ENCODE assay signal across 9 cellular contexts in the genomic region with DNA sequence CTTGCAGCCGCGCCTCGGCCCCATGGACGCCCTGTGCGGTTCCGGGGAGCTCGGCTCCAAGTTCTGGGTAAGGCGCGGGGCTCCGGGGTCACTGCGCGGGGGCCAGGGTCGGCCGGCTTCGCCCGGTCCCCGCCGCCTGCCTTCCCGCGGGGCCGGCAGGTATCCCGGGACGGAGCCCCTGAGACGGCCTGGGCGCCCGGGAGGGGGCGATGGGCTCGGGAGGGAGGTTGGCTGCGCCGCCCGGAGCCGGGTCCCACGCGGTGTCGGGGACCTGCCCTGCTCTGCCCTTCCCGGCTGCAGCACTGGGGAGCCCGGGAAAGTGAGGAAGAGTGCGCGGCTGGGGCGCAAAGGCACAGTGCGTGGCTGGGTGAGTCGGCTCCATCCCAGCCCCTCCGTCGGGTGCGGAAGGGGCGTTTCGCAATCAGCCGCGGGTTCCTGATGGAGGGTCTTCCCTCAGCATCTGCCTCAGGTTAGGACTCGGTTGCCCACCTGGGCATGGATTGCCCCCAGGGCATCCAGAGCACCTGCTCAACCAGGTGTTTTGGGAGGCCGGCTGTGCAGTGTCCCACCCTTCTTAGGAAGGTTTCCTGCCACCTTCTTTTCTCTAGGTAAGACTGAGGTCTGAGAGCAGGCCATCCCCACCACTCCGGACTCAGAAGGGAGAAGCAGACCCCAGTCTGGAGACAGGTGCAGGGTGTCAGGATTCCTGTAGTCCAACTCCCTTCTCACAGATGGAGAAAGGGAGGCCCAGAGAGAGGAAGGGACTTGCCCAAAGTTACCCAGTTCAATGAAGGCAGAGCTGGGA.
DNase-seq lines count a peak whose midpoint lies in the region; ATAC-seq and TF ChIP-seq lines count a peak whose summit lies in the region.
"Had no signal": no experiment of that assay in that cellular context is flagged by ENCODE, and none has a peak within 500 bp of the region (broad histone marks: within the 10 kb centered on the region; RNA-seq: fewer than 3 reads in every experiment).

No MANE protein-coding gene starts in this region.

- no peaks in the 10 kb centered on the region for H3K36me3 Mint-ChIP-seq in activated T-cell treated with anti-CD3 and anti-CD28 coated beads, Interleukin-2, amount 50 U/mL, for 24 hours (ENCODE audit: low read depth)

- H3K4me1 Mint-ChIP-seq in activated T-cell treated with anti-CD3 and anti-CD28 coated beads, Interleukin-2, amount 50 U/mL, for 24 hours (ENCODE audit: low read depth), result no peaks in the 10 kb centered on the region

- DNase-seq in HuH-7 (ENCODE audit: low spot score), result peak; percentile 66
- no peak for DNase-seq in epithelial cell of esophagus (ENCODE audit: low read depth)
- no peak for DNase-seq in NAMALWA (ENCODE audit: low spot score)
- DNase-seq in activated T-cell treated with anti-CD3 and anti-CD28 coated beads, Interleukin-2, amount 50 U/mL, for 24 hours, result no peak

- peak overlapping the region; percentile 7; the same call in 1 of the 2 replicates for H3K27ac ChIP-seq in ACC112 (ENCODE audit: low read depth, low read length)
- H3K27ac ChIP-seq in muscle layer of duodenum (ENCODE audit: low read length), result peak overlapping the region; percentile 28

- H3K4me1 ChIP-seq in ACC112 (ENCODE audit: control insufficient read depth, insufficient read depth, low read length, unreplicated experiment) (peaks cover 53% of the 10 kb centered on the region), muscle layer of duodenum (ENCODE audit: control insufficient read depth in 1 of 2, insufficient read depth in 2 of 2, low read length in 2 of 2) (peaks cover 14 to 23% of the 10 kb centered on the region in 2 donors)

- H2AFZ ChIP-seq in ACC112 (ENCODE audit: low read length, unreplicated experiment), result peak overlapping the region; percentile 58

- no peak for TF ChIP-seq CTCF in epithelial cell of esophagus (IDR thresholded peaks at IDR 0.05; ENCODE audit: insufficient read depth, low read depth, low read length, missing control alignments)

- H3K79me2 ChIP-seq in ACC112 (ENCODE audit: control insufficient read depth, insufficient read depth, low read length, unreplicated experiment), result peaks cover 35% of the 10 kb centered on the region

- no peak overlapping the region for H3K4me3 Mint-ChIP-seq in activated T-cell treated with anti-CD3 and anti-CD28 coated beads, Interleukin-2, amount 50 U/mL, for 24 hours
- H3K4me3 Mint-ChIP-seq: neural crest cell had no signal

- ATAC-seq in HG02678 (IDR thresholded peaks at IDR 0.05; ENCODE audit: unreplicated experiment) (no peak), HG03097 (IDR thresholded peaks at IDR 0.05; ENCODE audit: low FRiP score, unreplicated experiment) (no peak)

- H3K27me3 ChIP-seq in ACC112 (ENCODE audit: insufficient read depth, low read length), result no peaks in the 10 kb centered on the region
- peaks cover 11% of the 10 kb centered on the region for H3K27me3 ChIP-seq in muscle layer of duodenum (ENCODE audit: low read depth, low read length)

- no peak overlapping the region for H3K27ac Mint-ChIP-seq in activated T-cell treated with anti-CD3 and anti-CD28 coated beads, Interleukin-2, amount 50 U/mL, for 24 hours

- no peaks in the 10 kb centered on the region for H3K9me3 Mint-ChIP-seq in activated T-cell treated with anti-CD3 and anti-CD28 coated beads, Interleukin-2, amount 50 U/mL, for 24 hours
- H3K9me3 Mint-ChIP-seq: neural crest cell had no signal

- H3K27me3 Mint-ChIP-seq in activated T-cell treated with anti-CD3 and anti-CD28 coated beads, Interleukin-2, amount 50 U/mL, for 24 hours, result peaks cover 87% of the 10 kb centered on the region

- H3K9me3 ChIP-seq in muscle layer of duodenum (ENCODE audit: control insufficient read depth in 1 of 2, low read length in 2 of 2), result no peaks in the 10 kb centered on the region

- H3K4me3 ChIP-seq in ACC112 (ENCODE audit: low read depth, low read length) (peak overlapping the region; percentile 87), epithelial cell of esophagus (ENCODE audit: low read length) (peak overlapping the region; percentile 37), muscle layer of duodenum (ENCODE audit: low read depth in 1 of 2, low read length in 2 of 2) (peak overlapping the region; percentile 50 to 58)

- H3K36me3 ChIP-seq in ACC112 (ENCODE audit: insufficient read depth, low read length) (no peaks in the 10 kb centered on the region), muscle layer of duodenum (ENCODE audit: control insufficient read depth in 1 of 2, insufficient read depth in 2 of 2, low read length in 2 of 2) (no peaks in the 10 kb centered on the region)

Comparison
In these comparisons a context has a peak if more than half of its experiments do, and no peak if none do; other contexts are left out.
1. H3K4me3 ChIP-seq: peak in every context shown above with its lines; median percentile 87 in ACC112; 54 in muscle layer of duodenum; 37 in epithelial cell of esophagus.